20 cellular contexts compared by ENCODE assay signal in the genomic region with DNA sequence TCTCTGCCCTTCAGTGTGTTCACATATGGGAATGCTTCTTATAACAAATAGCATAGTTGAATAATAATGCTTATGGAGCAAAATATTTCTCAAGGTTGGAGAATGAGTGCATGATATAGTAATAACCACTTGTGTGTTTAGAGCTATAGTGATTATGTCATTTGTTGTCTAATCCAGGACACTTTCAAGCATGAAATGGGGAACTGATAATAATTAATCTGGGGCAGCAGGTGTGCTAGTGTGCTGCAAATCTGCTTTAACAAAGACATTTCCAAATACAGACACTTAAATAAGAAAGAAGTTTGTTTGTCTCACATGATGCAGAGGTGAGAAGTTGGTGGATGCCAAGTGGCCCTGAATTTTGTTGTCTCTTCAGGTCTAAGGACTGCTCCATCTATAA.
DNase-seq lines count a peak whose midpoint lies in the region; ATAC-seq and TF ChIP-seq lines count a peak whose summit lies in the region.
"Had no signal": no experiment of that assay in that cellular context is flagged by ENCODE, and none has a peak within 500 bp of the region (broad histone marks: within the 10 kb centered on the region; RNA-seq: fewer than 3 reads in every experiment).

No MANE protein-coding gene starts in this region.

- TF ChIP-seq CTCF in OCI-LY7 (conservative IDR thresholded peaks at IDR 0.05; ENCODE audit: low read length) = no peak

- H3K4me2 ChIP-seq in OCI-LY7 (ENCODE audit: low read length) = peak overlapping the region; percentile 45

- peaks cover 4% of the 10 kb centered on the region for H3K9me3 Mint-ChIP-seq in stimulated activated memory B cell treated with anti-CD40 and anti-IgM and Interleukin-4, amounts not matched to agents 10 μg/mL and 1 μg/mL and 100 μg/mL, for 72 hours

- H3K9me2 ChIP-seq in OCI-LY7 (ENCODE audit: insufficient read depth, low read length) = no peaks in the 10 kb centered on the region

- H4K20me1 ChIP-seq in OCI-LY7 (ENCODE audit: insufficient read depth, low read length) = no peaks in the 10 kb centered on the region

- H3K9me3 ChIP-seq in OCI-LY7 (ENCODE audit: low read length) = no peaks in the 10 kb centered on the region
- H3K9me3 ChIP-seq: BE2C had no signal

- H3K27ac Mint-ChIP-seq in stimulated activated memory B cell treated with anti-CD40 and anti-IgM and Interleukin-4, amounts not matched to agents 10 μg/mL and 1 μg/mL and 100 μg/mL, for 72 hours = no peak overlapping the region
- H3K27ac Mint-ChIP-seq: CD4-positive, alpha-beta T cell had no signal

- peaks cover 57% of the 10 kb centered on the region for H3K4me1 ChIP-seq in OCI-LY7 (ENCODE audit: insufficient read depth, low read length, poor library complexity, severe bottlenecking)
- H3K4me1 ChIP-seq: BE2C, Peyer's patch had no signal

- peak overlapping the region; percentile 79 for H3K27ac ChIP-seq in OCI-LY7 (ENCODE audit: low read depth, low read length, poor library complexity, severe bottlenecking)
- H3K27ac ChIP-seq: 22Rv1, Peyer's patch had no signal

- DNase-seq in DMS53 (lab: John Stamatoyannopoulos, UW) (peak; percentile 32), DMS53 treated with DMSO at 0.1 percent for 48 hours (lab: John Stamatoyannopoulos, UW; ENCODE audit: unreplicated experiment) (no peak), OCI-LY7 (ENCODE audit: low spot score) (peak; percentile 70), HK-2 (ENCODE audit: unreplicated experiment) (no peak)
- DNase-seq: BE2C; CD4-positive, alpha-beta T cell; DMS79; KBM-7; MV-4-11; NCI-H1436; NCI-H2081; NCI-H510A treated with DMSO at 0.1 percent for 48 hours; NCI-H82; Peyer's patch; SHP77 treated with DMSO at 0.1 percent for 48 hours had no signal

- no peak overlapping the region for H3K4me3 Mint-ChIP-seq in stimulated activated memory B cell treated with anti-CD40 and anti-IgM and Interleukin-4, amounts not matched to agents 10 μg/mL and 1 μg/mL and 100 μg/mL, for 72 hours
- H3K4me3 Mint-ChIP-seq: CD4-positive, alpha-beta T cell had no signal

- no peak overlapping the region for H3K4me3 ChIP-seq in OCI-LY7 (ENCODE audit: low read depth, low read length, poor library complexity, severe bottlenecking)
- H3K4me3 ChIP-seq: Peyer's patch had no signal

- no peaks in the 10 kb centered on the region for H3K79me2 ChIP-seq in OCI-LY7 (ENCODE audit: insufficient read depth, low read depth, low read length)

- H3K36me3 ChIP-seq in OCI-LY7 (ENCODE audit: insufficient read depth, low read length) = no peaks in the 10 kb centered on the region
- H3K36me3 ChIP-seq: BE2C, Peyer's patch had no signal

- intact Hi-C loops in OCI-LY7 (cut with micrococcal nuclease; ENCODE audit: unreplicated experiment) = loop anchor here (2.0 to 5.0 kb wide), 2 partner anchors 31 to 436 kb away; no protein-coding TSS in a partner anchor

- H3K4me1 Mint-ChIP-seq in stimulated activated memory B cell treated with anti-CD40 and anti-IgM and Interleukin-4, amounts not matched to agents 10 μg/mL and 1 μg/mL and 100 μg/mL, for 72 hours = peaks cover 38% of the 10 kb centered on the region

- POLR2A ChIA-PET in OCI-LY7 (lab: Charles Lee) = interaction anchor here (0.6 to 1.9 kb wide), 4 partner anchors 14 to 23 kb away, joined by 3 to 6 read pairs (median 5); no protein-coding TSS in a partner anchor

- H3K36me3 Mint-ChIP-seq in stimulated activated memory B cell treated with anti-CD40 and anti-IgM and Interleukin-4, amounts not matched to agents 10 μg/mL and 1 μg/mL and 100 μg/mL, for 72 hours = no peaks in the 10 kb centered on the region

- H3K27me3 Mint-ChIP-seq in stimulated activated memory B cell treated with anti-CD40 and anti-IgM and Interleukin-4, amounts not matched to agents 10 μg/mL and 1 μg/mL and 100 μg/mL, for 72 hours = no peaks in the 10 kb centered on the region
- H3K27me3 Mint-ChIP-seq: CD4-positive, alpha-beta T cell had no signal

- H2AFZ ChIP-seq in OCI-LY7 (ENCODE audit: low read length) = peak overlapping the region; percentile 55

- CTCF ChIA-PET in OCI-LY7 (lab: Charles Lee; ENCODE audit: unreplicated experiment) = interaction anchor here (0.8 kb wide), 1 partner anchor 29 kb away, joined by 3 read pairs; no protein-coding TSS in a partner anchor

- BruUV-seq in OCI-LY7 (replicated peaks; lab: Mats Ljungman, UMichigan) = no TSS peak

- ATAC-seq in GM19397 (IDR thresholded peaks at IDR 0.05; ENCODE audit: unreplicated experiment) (peak; percentile 53), GM18502 (IDR thresholded peaks at IDR 0.05; ENCODE audit: poor library complexity, unreplicated experiment) (no peak), GM21619 (IDR thresholded peaks at IDR 0.05; ENCODE audit: unreplicated experiment) (no peak)
- peak; percentile 59 for ATAC-seq in stimulated activated memory B cell treated with anti-CD40 and anti-IgM and Interleukin-4, amounts not matched to agents 10 μg/mL and 1 μg/mL and 100 μg/mL, for 72 hours

Comparison
In these comparisons a context has a peak if more than half of its experiments do, and no peak if none do; other contexts are left out.
1. DNase-seq: peak in DMS53 (single experiment) and OCI-LY7 (single experiment); none in DMS53 treated with DMSO at 0.1 percent for 48 hours (single experiment) and HK-2 (single experiment).
2. ATAC-seq: peak in GM19397 (single experiment) and stimulated activated memory B cell treated with anti-CD40 and anti-IgM and Interleukin-4, amounts not matched to agents 10 μg/mL and 1 μg/mL and 100 μg/mL, for 72 hours (single experiment); none in GM18502 (single experiment) and GM21619 (single experiment).